In genomic region chr11:67317365-67318238, GRCh38 we compare ENCODE assay signal across 8 cellular contexts. TPM values are rescaled to one million over a fixed set of nuclear protein-coding genes. Genes with fewer than 3 reads are reported as not detected.
DNase-seq lines count a peak whose midpoint lies in the region; ATAC-seq and TF ChIP-seq lines count a peak whose summit lies in the region.

No MANE protein-coding gene starts in this region.

- TF ChIP-seq CTCF in GM23338 (conservative IDR thresholded peaks at IDR 0.05; ENCODE audit: low read depth in 2 of 2) (peak; percentile 80 to 96), natural killer cell (IDR thresholded peaks at IDR 0.05) (peak; percentile 78)

- ATAC-seq in GM23338 (peak; percentile 83), natural killer cell (peak; percentile 88 to 94 (median 90))
- peak; percentile 89 for ATAC-seq in activated T-helper 17 cell treated with anti-CD3 and anti-CD28 coated beads, Interleukin-2, amount 50 U/mL, for 72 hours (replicated peaks)

- H3F3A ChIP-seq in GM23338 (replicated peaks; ENCODE audit: low read depth): peaks cover 11% of the 10 kb centered on the region; the same call in 1 of the 2 replicates

- peak overlapping the region; percentile 91 for H3K4me2 ChIP-seq in GM23338

- H3K27me3 ChIP-seq in GM23338 (ENCODE audit: insufficient read depth): peaks cover 32% of the 10 kb centered on the region

- peaks cover 8% of the 10 kb centered on the region for H3K4me1 ChIP-seq in GM23338 (ENCODE audit: insufficient read depth)

- H3K9me3 Mint-ChIP-seq in GM23338 (no peaks in the 10 kb centered on the region; the same call in 2 of the 3 replicates), natural killer cell (no peaks in the 10 kb centered on the region)
- no peaks in the 10 kb centered on the region for H3K9me3 Mint-ChIP-seq in activated T-helper 17 cell treated with anti-CD3 and anti-CD28 coated beads, Interleukin-2, amount 50 U/mL, for 72 hours

- no peaks in the 10 kb centered on the region for H3K79me2 ChIP-seq in GM23338 (replicated peaks; ENCODE audit: insufficient read depth)

- H3K4me3 ChIP-seq in GM23338: peak overlapping the region; percentile 76

- no peaks in the 10 kb centered on the region for H3K36me3 Mint-ChIP-seq in GM23338 (ENCODE audit: low read depth)
- H3K36me3 Mint-ChIP-seq in activated T-helper 17 cell treated with anti-CD3 and anti-CD28 coated beads, Interleukin-2, amount 50 U/mL, for 72 hours (ENCODE audit: low read depth): peaks cover 6% of the 10 kb centered on the region
- no peaks in the 10 kb centered on the region for H3K36me3 Mint-ChIP-seq in natural killer cell

- H3K36me3 ChIP-seq in GM23338 (ENCODE audit: insufficient read depth): no peaks in the 10 kb centered on the region

- H3K9me2 ChIP-seq in GM23338 (ENCODE audit: insufficient read depth): no peaks in the 10 kb centered on the region

- peak overlapping the region; percentile 98 for H2AFZ ChIP-seq in GM23338

- H3K27ac ChIP-seq in GM23338 (ENCODE audit: low read depth): no peak overlapping the region

- DNase-seq in ELF-1 (ENCODE audit: low read depth, low spot score) (peak; percentile 99), GM23338 (ENCODE audit: low spot score) (peak; percentile 99), LHCN-M2 (ENCODE audit: low read depth) (peak; percentile 91), RKO (ENCODE audit: low spot score) (peak; percentile 94), fibroblast of peridontal ligament (ENCODE audit: extremely low read depth) (peak; percentile 94), natural killer cell (peak; percentile 98)
- peak; percentile 93 to 97 (median 96) for DNase-seq in stimulated activated naive CD4-positive, alpha-beta T cell (lab: John Stamatoyannopoulos, UW)

- intact Hi-C loops in natural killer cell (cut with micrococcal nuclease): loop anchor here (1.0 to 2.0 kb wide), 6 partner anchors 18 to 55 kb away; partner anchors contain the start of genes ANKRD13D and POLD4

- no peaks in the 10 kb centered on the region for H4K20me1 ChIP-seq in GM23338 (replicated peaks; ENCODE audit: insufficient read depth)

- H3K4me3 Mint-ChIP-seq in GM23338: peak overlapping the region; percentile 92
- peak overlapping the region; percentile 84 for H3K4me3 Mint-ChIP-seq in activated T-helper 17 cell treated with anti-CD3 and anti-CD28 coated beads, Interleukin-2, amount 50 U/mL, for 72 hours
- peak overlapping the region; percentile 100 for H3K4me3 Mint-ChIP-seq in natural killer cell

- H3K27ac Mint-ChIP-seq in GM23338 (peak overlapping the region; percentile 93), natural killer cell (peak overlapping the region; percentile 94 to 97)
- H3K27ac Mint-ChIP-seq in activated T-helper 17 cell treated with anti-CD3 and anti-CD28 coated beads, Interleukin-2, amount 50 U/mL, for 72 hours: peak overlapping the region; percentile 98

- H3K4me1 Mint-ChIP-seq in GM23338 (peaks cover 11% of the 10 kb centered on the region), natural killer cell (peaks cover 23 to 30% of the 10 kb centered on the region in 2 donors)
- peaks cover 28% of the 10 kb centered on the region for H3K4me1 Mint-ChIP-seq in activated T-helper 17 cell treated with anti-CD3 and anti-CD28 coated beads, Interleukin-2, amount 50 U/mL, for 72 hours

- peaks cover 26% of the 10 kb centered on the region for H3K27me3 Mint-ChIP-seq in GM23338 (ENCODE audit: insufficient read depth, low read depth, poor library complexity)
- no peaks in the 10 kb centered on the region for H3K27me3 Mint-ChIP-seq in activated T-helper 17 cell treated with anti-CD3 and anti-CD28 coated beads, Interleukin-2, amount 50 U/mL, for 72 hours
- H3K27me3 Mint-ChIP-seq in natural killer cell (ENCODE audit: low read depth in 2 of 2): peaks cover 0 to 11% of the 10 kb centered on the region in 2 donors

RNA-seq across cellular contexts. Expression of gene SSH3, which starts 14.3 kb away (rescaled TPM):
- 40.0 and 45.8 TPM in 2 replicates for total RNA-seq in GM23338 (2014; rRNA removed; shearing (Covaris generic))
- polyA plus RNA-seq in GM23338 (2016; fragmentation: Nextera tagmentation; extraction: Ambion mirVana): 17.8 and 25.1 TPM in 2 replicates
- 10.8 and 19.0 TPM in 2 replicates for total RNA-seq in LHCN-M2 (2014; rRNA removed)
- 19.9 TPM for polyA plus RNA-seq in LHCN-M2 (2012)
- total RNA-seq in activated T-helper 17 cell treated with anti-CD3 and anti-CD28 coated beads, Interleukin-2, amount 50 U/mL, for 72 hours: 10 to 100 TPM; 15.8 to 22.0 TPM
- total RNA-seq in natural killer cell: 10 to 100 TPM; 34.3 to 42.7 (median 38.1) TPM

RNA-seq across cellular contexts. Expression of gene ANKRD13D, which starts 28.5 kb away (rescaled TPM):
- 15.7 and 30.8 TPM in 2 replicates for total RNA-seq in GM23338 (2014; rRNA removed; shearing (Covaris generic))
- polyA plus RNA-seq in GM23338 (2016; fragmentation: Nextera tagmentation; extraction: Ambion mirVana): 19.5 and 20.3 TPM in 2 replicates
- total RNA-seq in LHCN-M2 (2014; rRNA removed) (31.3 and 42.1 TPM in 2 replicates), natural killer cell (100 to 1,000 TPM; 212 to 316 (median 231) TPM)
- 19.6 TPM for polyA plus RNA-seq in LHCN-M2 (2012)
- total RNA-seq in activated T-helper 17 cell treated with anti-CD3 and anti-CD28 coated beads, Interleukin-2, amount 50 U/mL, for 72 hours: 100 to 1,000 TPM; 102 to 137 TPM

RNA-seq across cellular contexts. Expression of gene POLD4, which starts 35.7 kb away (rescaled TPM):
- total RNA-seq in GM23338 (2014; rRNA removed; shearing (Covaris generic)): 15.9 and 23.0 TPM in 2 replicates
- 16.2 and 18.8 TPM in 2 replicates for polyA plus RNA-seq in GM23338 (2016; fragmentation: Nextera tagmentation; extraction: Ambion mirVana)
- total RNA-seq in LHCN-M2 (2014; rRNA removed) (114 and 138 TPM in 2 replicates), natural killer cell (10 to 100 TPM; 45.8 to 63.7 (median 60.5) TPM)
- polyA plus RNA-seq in LHCN-M2 (2012): 172 TPM
- 10 to 100 TPM; 32.4 to 60.2 TPM for total RNA-seq in activated T-helper 17 cell treated with anti-CD3 and anti-CD28 coated beads, Interleukin-2, amount 50 U/mL, for 72 hours

RNA-seq across cellular contexts. Expression of gene GRK2, which starts 51.3 kb away (rescaled TPM):
- 62.2 and 72.5 TPM in 2 replicates for total RNA-seq in GM23338 (2014; rRNA removed; shearing (Covaris generic))
- 19.5 and 21.7 TPM in 2 replicates for polyA plus RNA-seq in GM23338 (2016; fragmentation: Nextera tagmentation; extraction: Ambion mirVana)
- total RNA-seq in LHCN-M2 (2014; rRNA removed): 62.6 and 69.3 TPM in 2 replicates
- 33.9 TPM for polyA plus RNA-seq in LHCN-M2 (2012)
- 100 to 1,000 TPM; 197 to 265 TPM for total RNA-seq in activated T-helper 17 cell treated with anti-CD3 and anti-CD28 coated beads, Interleukin-2, amount 50 U/mL, for 72 hours
- 100 to 1,000 TPM; 390 to 482 (median 441) TPM for total RNA-seq in natural killer cell

RNA-seq across cellular contexts. Expression of gene CLCF1, which starts 55.8 kb away (rescaled TPM):
- 0.19 TPM in 1 of 2 replicates, not detected in the other for total RNA-seq in GM23338 (2014; rRNA removed; shearing (Covaris generic))
- 0.17 and 0.32 TPM in 2 replicates for polyA plus RNA-seq in GM23338 (2016; fragmentation: Nextera tagmentation; extraction: Ambion mirVana)
- total RNA-seq in LHCN-M2 (2014; rRNA removed) (16.1 and 19.8 TPM in 2 replicates), natural killer cell (10 to 100 TPM in 2 of 3 donors, 1 to 10 TPM in 1; 9.8 to 13.4 (median 10.3) TPM)
- 9.9 TPM for polyA plus RNA-seq in LHCN-M2 (2012)
- 1 to 10 TPM in 1 of 2 donors, under 1 TPM in 1; 0.22 to 1.1 TPM for total RNA-seq in activated T-helper 17 cell treated with anti-CD3 and anti-CD28 coated beads, Interleukin-2, amount 50 U/mL, for 72 hours
